Comparison of ENCODE assay signal across 18 cellular contexts in genomic region chr13:101556676-101557121, GRCh38.
DNase-seq lines count a peak whose midpoint lies in the region; TF ChIP-seq lines count a peak whose summit lies in the region.
"Had no signal": no experiment of that assay in that cellular context is flagged by ENCODE, and none has a peak within 500 bp of the region (broad histone marks: within the 10 kb centered on the region; RNA-seq: fewer than 3 reads in every experiment).

No MANE protein-coding gene starts in this region.

- H3K79me2 ChIP-seq in PC-9 (ENCODE audit: low read depth) = peaks cover 12% of the 10 kb centered on the region; the same call in 1 of the 2 replicates

- peaks cover 5% of the 10 kb centered on the region; the same call in 1 of the 2 replicates for H3F3A ChIP-seq in PC-9 (ENCODE audit: insufficient read depth, low read depth)

- H3K27me3 Mint-ChIP-seq in chondrocyte (ENCODE audit: low read depth) = no peaks in the 10 kb centered on the region

- H3K4me3 ChIP-seq in PC-9 = no peak overlapping the region
- H3K4me3 ChIP-seq: body of pancreas had no signal

- H3K4me3 Mint-ChIP-seq in chondrocyte (ENCODE audit: unreplicated experiment) = no peak overlapping the region
- H3K4me3 Mint-ChIP-seq: CD8-positive, alpha-beta T cell had no signal

- H3K4me2 ChIP-seq in PC-9 = no peak overlapping the region

- H3K27ac Mint-ChIP-seq in chondrocyte (ENCODE audit: unreplicated experiment) = peak overlapping the region; percentile 72
- H3K27ac Mint-ChIP-seq: activated naive CD4-positive, alpha-beta T cell treated with anti-CD3 and anti-CD28 coated beads, Interleukin-2, amount 50 U/mL, for 72 hours; CD8-positive, alpha-beta T cell had no signal

- BruUV-seq in PC-9 (replicated peaks; lab: Mats Ljungman, UMichigan) = no TSS peak

- H3K9me3 ChIP-seq in PC-9 (ENCODE audit: insufficient read depth, low read depth) = 0 out of 2 replicates have a peak, but pooled peaks cover 5% of the 10 kb centered on the region
- H3K9me3 ChIP-seq: body of pancreas had no signal

- H3K36me3 ChIP-seq in PC-9 (ENCODE audit: low read depth) = no peaks in the 10 kb centered on the region

- H2AFZ ChIP-seq in PC-9 = no peak overlapping the region

- POLR2A ChIA-PET in PC-9 (lab: Charles Lee; ENCODE audit: unreplicated experiment) = no interaction called here

- intact Hi-C loops in posterior vena cava (cut with DNase I) = no loop called here
- intact Hi-C loops in PC-9 (cut with micrococcal nuclease; ENCODE audit: unreplicated experiment) = no loop called here

- H3K4me1 Mint-ChIP-seq in chondrocyte (ENCODE audit: low read depth) = peaks cover 88% of the 10 kb centered on the region

- no peaks in the 10 kb centered on the region for H4K20me1 ChIP-seq in PC-9 (ENCODE audit: insufficient read depth)

- no peaks in the 10 kb centered on the region for H3K27me3 ChIP-seq in PC-9 (ENCODE audit: insufficient read depth, low read depth)
- H3K27me3 ChIP-seq: body of pancreas had no signal

- H3K4me1 ChIP-seq in PC-9 (replicated peaks; ENCODE audit: insufficient read depth) = no peaks in the 10 kb centered on the region
- H3K4me1 ChIP-seq: body of pancreas had no signal

- DNase-seq in AG08396 (ENCODE audit: low spot score) (peak; percentile 9), M059J (ENCODE audit: low read depth) (peak; percentile 47), chondrocyte (ENCODE audit: low spot score) (no peak), posterior vena cava (ENCODE audit: low spot score) (peak; percentile 74), PC-9 (no peak), NCI-H524 (lab: John Stamatoyannopoulos, UW) (no peak), NCI-H1436 (lab: John Stamatoyannopoulos, UW) (no peak)
- DNase-seq in activated CD4-positive, CD25-positive, alpha-beta regulatory T cell treated with anti-CD3 and anti-CD28 coated beads, Interleukin-2, amount 50 U/mL, for 72 hours = no peak
- DNase-seq: CD8-positive, alpha-beta T cell; cortex of kidney; left cardiac atrium; NCI-H146; NCI-H82; PC-3; stimulated activated CD4-positive, alpha-beta T cell treated with anti-CD3 and anti-CD28 coated beads, Interleukin-12 subunit alpha, Interleukin-12 subunit beta, amount 100 ng/mL, for 4 hours; T-helper 9 cell had no signal

- peaks cover 14% of the 10 kb centered on the region for H3K36me3 Mint-ChIP-seq in chondrocyte (ENCODE audit: low read depth)
- H3K36me3 Mint-ChIP-seq: CD8-positive, alpha-beta T cell had no signal

- no peak for TF ChIP-seq CTCF in chondrocyte (IDR thresholded peaks at IDR 0.05)
- no peak for TF ChIP-seq CTCF in PC-9 (conservative IDR thresholded peaks at IDR 0.05)

- no peak overlapping the region for H3K27ac ChIP-seq in PC-9
- H3K27ac ChIP-seq: body of pancreas had no signal

- CTCF ChIA-PET in PC-9 (lab: Charles Lee) = no interaction called here

- H3K9me3 Mint-ChIP-seq in chondrocyte (ENCODE audit: low read depth) = peaks cover 12% of the 10 kb centered on the region
- H3K9me3 Mint-ChIP-seq: activated naive CD4-positive, alpha-beta T cell treated with anti-CD3 and anti-CD28 coated beads, Interleukin-2, amount 50 U/mL, for 72 hours; CD8-positive, alpha-beta T cell had no signal

- H3K9me2 ChIP-seq in PC-9 (ENCODE audit: insufficient read depth) = no peaks in the 10 kb centered on the region

Comparison
In these comparisons a context has a peak if more than half of its experiments do, and no peak if none do; other contexts are left out.
1. DNase-seq: peak in AG08396 (single experiment), M059J (single experiment) and posterior vena cava (single experiment); none in chondrocyte (single experiment), PC-9 (0 of 2), NCI-H524 (0 of 2), NCI-H1436 (single experiment) and activated CD4-positive, CD25-positive, alpha-beta regulatory T cell treated with anti-CD3 and anti-CD28 coated beads, Interleukin-2, amount 50 U/mL, for 72 hours (single experiment).